In the genomic region with DNA sequence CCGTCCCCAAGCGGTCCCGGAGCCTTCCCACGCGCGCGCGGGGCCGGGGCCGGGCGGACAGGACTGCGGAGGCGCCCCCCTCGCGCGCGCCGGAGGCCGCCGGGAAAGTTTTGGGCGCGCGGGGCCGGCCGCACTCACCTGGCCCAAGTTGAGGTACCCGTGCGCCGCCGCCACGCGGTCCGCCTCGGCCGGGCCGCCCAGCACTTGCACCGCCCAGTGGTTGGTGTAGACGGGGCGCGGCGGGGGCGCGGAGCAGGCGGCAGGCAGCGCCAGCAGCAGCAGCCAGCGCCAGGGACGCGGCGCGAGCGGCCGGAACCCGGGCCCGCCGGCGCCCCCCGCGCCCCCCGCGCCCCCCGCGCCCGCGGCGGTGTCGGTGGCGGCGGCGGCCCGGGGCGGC, we compare ENCODE assay signal across 8 cellular contexts. TPM values are rescaled to one million over a fixed set of nuclear protein-coding genes. Genes with fewer than 3 reads are reported as not detected.
DNase-seq lines count a peak whose midpoint lies in the region; ATAC-seq and TF ChIP-seq lines count a peak whose summit lies in the region.

No MANE protein-coding gene starts in this region.

- H3K27ac Mint-ChIP-seq in activated naive CD8-positive, alpha-beta T cell treated with anti-CD3 and anti-CD28 coated beads, Interleukin-2, amount 10 ng/mL, durations not matched to agents 7 days and 5 days = no peak overlapping the region

- H3K4me3 Mint-ChIP-seq in activated naive CD8-positive, alpha-beta T cell treated with anti-CD3 and anti-CD28 coated beads, Interleukin-2, amount 10 ng/mL, durations not matched to agents 7 days and 5 days = no peak overlapping the region

- H3K36me3 Mint-ChIP-seq in activated naive CD8-positive, alpha-beta T cell treated with anti-CD3 and anti-CD28 coated beads, Interleukin-2, amount 10 ng/mL, durations not matched to agents 7 days and 5 days = no peaks in the 10 kb centered on the region

- peak; percentile 57 for ATAC-seq in activated naive CD8-positive, alpha-beta T cell treated with anti-CD3 and anti-CD28 coated beads, Interleukin-2, amount 10 ng/mL, durations not matched to agents 7 days and 5 days (ENCODE audit: low read depth)
- ATAC-seq in GM18502 (IDR thresholded peaks at IDR 0.05; ENCODE audit: poor library complexity, unreplicated experiment) = no peak
- no peak for ATAC-seq in HG02973 (IDR thresholded peaks at IDR 0.05; ENCODE audit: unreplicated experiment)

- no peaks in the 10 kb centered on the region for H3K4me1 Mint-ChIP-seq in activated naive CD8-positive, alpha-beta T cell treated with anti-CD3 and anti-CD28 coated beads, Interleukin-2, amount 10 ng/mL, durations not matched to agents 7 days and 5 days

- no peaks in the 10 kb centered on the region for H3K9me3 Mint-ChIP-seq in activated naive CD8-positive, alpha-beta T cell treated with anti-CD3 and anti-CD28 coated beads, Interleukin-2, amount 10 ng/mL, durations not matched to agents 7 days and 5 days

- no peak for TF ChIP-seq CTCF in BE2C (IDR thresholded peaks at IDR 0.05; ENCODE audit: low read depth, low read length)

- H3K9me3 ChIP-seq in BE2C = no peaks in the 10 kb centered on the region

- POLR2A ChIA-PET in activated naive CD8-positive, alpha-beta T cell treated with anti-CD3 and anti-CD28 coated beads, Interleukin-2, amount 10 ng/mL, durations not matched to agents 7 days and 5 days (lab: Charles Lee) = no interaction called here

- peak overlapping the region; percentile 23; the same call in 1 of the 2 replicates for H3K4me3 ChIP-seq in BE2C (ENCODE audit: low read depth, low read length)
- peak overlapping the region; percentile 25 for H3K4me3 ChIP-seq in H7 (ENCODE audit: insufficient read depth, low read depth, low read length)

- no peaks in the 10 kb centered on the region for H3K4me1 ChIP-seq in BE2C

- peaks cover 47% of the 10 kb centered on the region for H3K27me3 Mint-ChIP-seq in activated naive CD8-positive, alpha-beta T cell treated with anti-CD3 and anti-CD28 coated beads, Interleukin-2, amount 10 ng/mL, durations not matched to agents 7 days and 5 days

- H3K27me3 ChIP-seq in BE2C (peaks cover 9% of the 10 kb centered on the region), H7 (ENCODE audit: control insufficient read depth, insufficient read depth, low read length) (peaks cover 28% of the 10 kb centered on the region)

- H3K36me3 ChIP-seq in BE2C = no peaks in the 10 kb centered on the region
- H3K36me3 ChIP-seq in H7 (replicated peaks; ENCODE audit: control insufficient read depth, insufficient read depth, low read length) = no peaks in the 10 kb centered on the region

- DNase-seq in BE2C (peak; percentile 74), H7 (peak; percentile 89), left kidney (ENCODE audit: low read depth, low spot score) (peak; percentile 81), medulla oblongata (ENCODE audit: extremely low spot score) (no peak), DMS153 treated with DMSO at 0.1 percent for 48 hours (lab: John Stamatoyannopoulos, UW; ENCODE audit: unreplicated experiment) (no peak)
- peak; percentile 54 for DNase-seq in activated naive CD8-positive, alpha-beta T cell treated with anti-CD3 and anti-CD28 coated beads, Interleukin-2, amount 10 ng/mL, durations not matched to agents 7 days and 5 days

RNA-seq across cellular contexts. Expression of a gene that starts 0.3 kb away (rescaled TPM):
- 39.9 TPM for polyA plus RNA-seq in BE2C (2012; ENCODE audit: insufficient read depth, insufficient read length, low read depth)
- 3.9 and 4.7 TPM in 2 replicates for total RNA-seq in H7 (2014; rRNA removed; shearing (Covaris generic))
- total RNA-seq in activated naive CD8-positive, alpha-beta T cell treated with anti-CD3 and anti-CD28 coated beads, Interleukin-2, amount 10 ng/mL, durations not matched to agents 7 days and 5 days = 1 to 10 TPM; 1.4 to 2.1 TPM

Comparison
In these comparisons a context has a peak if more than half of its experiments do, and no peak if none do; other contexts are left out.
1. DNase-seq: peak in BE2C (single experiment), H7 (single experiment), activated naive CD8-positive, alpha-beta T cell treated with anti-CD3 and anti-CD28 coated beads, Interleukin-2, amount 10 ng/mL, durations not matched to agents 7 days and 5 days (single experiment) and left kidney (single experiment); none in medulla oblongata (single experiment) and DMS153 treated with DMSO at 0.1 percent for 48 hours (single experiment).